22 cellular contexts compared by ENCODE assay signal in genomic region chr18:22814329-22814703, GRCh38.
"Had no signal": no experiment of that assay in that cellular context is flagged by ENCODE, and none has a peak within 500 bp of the region (broad histone marks: within the 10 kb centered on the region; RNA-seq: fewer than 3 reads in every experiment).

No MANE protein-coding gene starts in this region.

- H3K4me1 ChIP-seq: heart left ventricle, sigmoid colon, testis, uterus had no signal

- H3K4me3 ChIP-seq: dorsolateral prefrontal cortex, heart left ventricle, sigmoid colon, smooth muscle cell, testis, uterus had no signal

- DNase-seq: activated CD4-positive, CD25-positive, alpha-beta regulatory T cell treated with anti-CD3 and anti-CD28 coated beads, Interleukin-2, amount 50 U/mL, for 72 hours; activated CD8-positive, alpha-beta memory T cell treated with anti-CD3 and anti-CD28 coated beads, Interleukin-2, amount 10 ng/mL, durations not matched to agents 7 days and 5 days; activated gamma-delta T cell treated with Interleukin-2 at 50 U/mL for 16 hours; central memory CD4-positive, alpha-beta T cell; dorsolateral prefrontal cortex; effector memory CD8-positive, alpha-beta T cell; heart left ventricle; left cardiac atrium; posterior cingulate gyrus; sigmoid colon; stimulated activated CD4-positive, alpha-beta T cell treated with anti-CD3 and anti-CD28 coated beads, Interleukin-15, amount 100 ng/mL, for 24 hours; stimulated activated naive B cell treated with anti-CD40 and anti-IgM and Interleukin-4, amounts not matched to agents 10 μg/mL and 1 μg/mL and 100 μg/mL, for 72 hours; testis; uterus had no signal

- H3K4me1 Mint-ChIP-seq: activated CD4-positive, alpha-beta T cell treated with anti-CD3 and anti-CD28 coated beads, Interleukin-2, amount 10 ng/mL, durations not matched to agents 7 days and 5 days; activated naive CD4-positive, alpha-beta T cell treated with anti-CD3 and anti-CD28 coated beads, Interleukin-2, amount 50 U/mL, for 24 hours; naive B cell; stimulated activated naive B cell treated with anti-CD40 and anti-IgM and Interleukin-4, amounts not matched to agents 10 μg/mL and 1 μg/mL and 100 μg/mL, for 72 hours had no signal

- H3K36me3 Mint-ChIP-seq: activated CD8-positive, alpha-beta memory T cell treated with anti-CD3 and anti-CD28 coated beads, Interleukin-2, amount 10 ng/mL, durations not matched to agents 7 days and 5 days; activated naive CD4-positive, alpha-beta T cell treated with anti-CD3 and anti-CD28 coated beads, Interleukin-2, amount 50 U/mL, for 24 hours; brain; naive B cell; stimulated activated naive B cell treated with anti-CD40 and anti-IgM and Interleukin-4, amounts not matched to agents 10 μg/mL and 1 μg/mL and 100 μg/mL, for 72 hours had no signal

- H3K36me3 ChIP-seq: heart left ventricle, sigmoid colon, uterus, WERI-Rb-1 had no signal

- H3K27ac ChIP-seq: dorsolateral prefrontal cortex, heart left ventricle, sigmoid colon, testis, WERI-Rb-1 had no signal

- H3K27me3 ChIP-seq: sigmoid colon, testis, uterus had no signal

- H3K4me3 Mint-ChIP-seq: activated CD4-positive, alpha-beta T cell treated with anti-CD3 and anti-CD28 coated beads, Interleukin-2, amount 10 ng/mL, durations not matched to agents 7 days and 5 days; activated CD8-positive, alpha-beta memory T cell treated with anti-CD3 and anti-CD28 coated beads, Interleukin-2, amount 10 ng/mL, durations not matched to agents 7 days and 5 days; activated CD8-positive, alpha-beta T cell treated with anti-CD3 and anti-CD28 coated beads for 36 hours; activated naive CD4-positive, alpha-beta T cell treated with anti-CD3 and anti-CD28 coated beads, Interleukin-2, amount 50 U/mL, for 24 hours; brain; effector memory CD8-positive, alpha-beta T cell; naive B cell; stimulated activated naive B cell treated with anti-CD40 and anti-IgM and Interleukin-4, amounts not matched to agents 10 μg/mL and 1 μg/mL and 100 μg/mL, for 72 hours; T-helper 2 cell treated with Interferon-gamma antibody and Interleukin-4, amounts not matched to agents 5 μg/mL and 100 μg/mL, for 36 hours had no signal

- H3K27ac Mint-ChIP-seq: activated CD4-positive, alpha-beta T cell treated with anti-CD3 and anti-CD28 coated beads, Interleukin-2, amount 10 ng/mL, durations not matched to agents 7 days and 5 days; activated CD8-positive, alpha-beta memory T cell treated with anti-CD3 and anti-CD28 coated beads, Interleukin-2, amount 10 ng/mL, durations not matched to agents 7 days and 5 days; activated CD8-positive, alpha-beta T cell treated with anti-CD3 and anti-CD28 coated beads for 36 hours; activated naive CD4-positive, alpha-beta T cell treated with anti-CD3 and anti-CD28 coated beads, Interleukin-2, amount 50 U/mL, for 24 hours; effector memory CD8-positive, alpha-beta T cell; naive B cell; stimulated activated naive B cell treated with anti-CD40 and anti-IgM and Interleukin-4, amounts not matched to agents 10 μg/mL and 1 μg/mL and 100 μg/mL, for 72 hours; T-helper 2 cell treated with Interferon-gamma antibody and Interleukin-4, amounts not matched to agents 5 μg/mL and 100 μg/mL, for 36 hours had no signal

- H3K9me3 Mint-ChIP-seq: activated CD4-positive, alpha-beta T cell treated with anti-CD3 and anti-CD28 coated beads, Interleukin-2, amount 10 ng/mL, durations not matched to agents 7 days and 5 days; activated CD8-positive, alpha-beta T cell treated with anti-CD3 and anti-CD28 coated beads for 36 hours; activated naive CD4-positive, alpha-beta T cell treated with anti-CD3 and anti-CD28 coated beads, Interleukin-2, amount 50 U/mL, for 24 hours; effector memory CD8-positive, alpha-beta T cell; stimulated activated naive B cell treated with anti-CD40 and anti-IgM and Interleukin-4, amounts not matched to agents 10 μg/mL and 1 μg/mL and 100 μg/mL, for 72 hours; T-helper 2 cell treated with Interferon-gamma antibody and Interleukin-4, amounts not matched to agents 5 μg/mL and 100 μg/mL, for 36 hours had no signal

- ATAC-seq: activated CD8-positive, alpha-beta T cell treated with anti-CD3 and anti-CD28 coated beads for 36 hours; effector memory CD8-positive, alpha-beta T cell had no signal

- H3K9me3 ChIP-seq: heart left ventricle, sigmoid colon, testis, uterus had no signal
